ENCODE assay signal across 1 cellular context in genomic region chr2:207704031-207704430, GRCh38.
TF ChIP-seq lines count a peak whose summit lies in the region.

No MANE protein-coding gene starts in this region.

TF ChIP-seq in HepG2, 621 proteins besides CTCF, POLR2A, EP300 and RAD21:
- TF ChIP-seq ZNF274 (CRISPR knock-in tag; IDR thresholded peaks at IDR 0.05), result no peak
- TF ChIP-seq NFE2L2 (IDR thresholded peaks at IDR 0.05; ENCODE audit: low read length), result peak; percentile 46; the same call in 1 of the 2 replicates
